In the genomic region with DNA sequence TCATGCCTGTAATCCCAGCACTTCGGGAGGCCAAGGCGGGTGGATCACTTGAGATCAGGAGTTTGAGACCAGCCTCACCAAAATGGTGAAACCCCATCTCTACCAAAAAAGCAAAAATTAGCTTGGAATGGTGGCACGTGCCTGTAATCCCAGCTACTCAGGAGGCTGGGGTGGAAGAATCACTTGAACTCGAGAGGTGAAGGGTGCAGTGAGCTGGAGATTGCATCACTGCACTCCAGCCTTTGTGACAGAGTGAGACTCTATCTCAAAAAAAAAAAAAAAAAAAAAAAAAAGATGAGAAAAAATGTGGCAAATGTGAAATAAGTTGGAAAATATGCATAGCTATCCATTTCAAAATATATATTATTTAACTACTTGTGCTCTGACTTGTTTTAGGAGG, we compare ENCODE assay signal across 8 cellular contexts.
"Had no signal": no experiment of that assay in that cellular context is flagged by ENCODE, and none has a peak within 500 bp of the region (broad histone marks: within the 10 kb centered on the region; RNA-seq: fewer than 3 reads in every experiment).

No MANE protein-coding gene starts in this region.

- H3K4me3 ChIP-seq: GM23248, K562 had no signal

- DNase-seq: GM23248, GOT3, H7, HCEC 1CT, HFFc6, KG1 had no signal

- H2AFZ ChIP-seq: GM23248 had no signal

- H3K9ac ChIP-seq: GM23248 had no signal

- H3K27ac ChIP-seq: GM23248 had no signal

- FAIRE-seq: HTR-8/SVneo, K562 had no signal

- ATAC-seq: K562 had no signal
